In the genomic region with DNA sequence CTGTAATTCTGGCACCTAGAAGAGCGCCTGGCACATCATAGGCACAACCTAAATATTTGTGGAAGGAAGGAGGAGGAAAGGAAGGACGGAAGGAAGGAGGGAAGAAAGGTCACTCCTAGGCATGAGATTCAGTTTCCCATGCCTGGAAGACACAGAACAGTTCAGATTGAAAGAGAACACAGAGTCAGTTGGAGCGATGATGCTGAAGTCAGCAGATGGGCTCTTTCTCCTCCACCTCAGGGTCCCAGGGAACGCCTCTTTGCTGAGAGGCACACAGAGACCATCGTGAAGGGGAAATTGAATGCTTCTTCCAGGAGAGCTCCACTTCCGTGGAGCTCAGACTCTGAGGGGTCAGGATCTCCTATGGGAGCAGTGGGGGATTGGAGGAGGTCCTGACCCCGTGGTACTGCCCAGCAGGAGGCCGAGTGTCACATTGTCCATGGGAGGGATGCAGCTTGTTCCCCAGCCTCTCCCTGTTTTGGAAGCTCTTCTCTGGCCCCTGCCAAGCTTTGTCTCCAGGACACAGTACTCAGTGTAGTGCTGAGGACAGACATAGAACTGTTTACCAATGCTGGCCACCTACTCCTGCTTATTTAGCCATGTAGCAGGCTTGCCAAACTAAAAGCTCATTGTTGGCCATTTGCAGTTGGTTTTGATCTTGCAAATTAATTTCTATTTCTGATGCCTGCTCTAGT, we compare ENCODE assay signal across 23 cellular contexts. TPM values are rescaled to one million over a fixed set of nuclear protein-coding genes. Genes with fewer than 3 reads are reported as not detected.
DNase-seq lines count a peak whose midpoint lies in the region; ATAC-seq and TF ChIP-seq lines count a peak whose summit lies in the region.
"Had no signal": no experiment of that assay in that cellular context is flagged by ENCODE, and none has a peak within 500 bp of the region (broad histone marks: within the 10 kb centered on the region; RNA-seq: fewer than 3 reads in every experiment).

No MANE protein-coding gene starts in this region.

- DNase-seq in Right ventricle myocardium inferior (ENCODE audit: missing footprints) (no peak), cardiac septum (ENCODE audit: low spot score) (no peak), left ventricle myocardium inferior (peak; percentile 43), occipital lobe (lab: John Stamatoyannopoulos, UW) (peak; percentile 86), upper lobe of right lung (no peak), RKO (ENCODE audit: low spot score) (no peak), spleen (no peak)
- DNase-seq in effector memory CD4-positive, alpha-beta T cell = no peak
- DNase-seq: activated B cell treated with CpG ODN at 0.5 μM for 24 hours; activated naive CD8-positive, alpha-beta T cell treated with anti-CD3 and anti-CD28 coated beads for 36 hours; brain microvascular endothelial cell; dermis blood vessel endothelial cell; DMS 273 treated with DMSO at 0.1 percent for 48 hours; foreskin keratinocyte; NCI-H1092 treated with DMSO at 0.1 percent for 48 hours; NCI-H69; SJCRH30; stimulated activated CD4-positive, alpha-beta T cell treated with anti-CD3 and anti-CD28 coated beads, Interleukin-1b, Interleukin-23, amount 100 ng/mL, for 48 hours had no signal

- 66 to 79% (median 77%) methylated on average over 6 to 8 of the region's 8 CpGs for WGBS in spleen, 5 donors

- no peak for TF ChIP-seq POLR2A in spleen (IDR thresholded peaks at IDR 0.05)

- ATAC-seq in Right ventricle myocardium inferior (peak; percentile 65), upper lobe of right lung (no peak)
- ATAC-seq: A549, foreskin keratinocyte had no signal

- H3K4me1 ChIP-seq in left ventricle myocardium inferior (peaks cover 67% of the 10 kb centered on the region), upper lobe of right lung (peaks cover 33% of the 10 kb centered on the region), spleen (peaks cover 0 to 32% (median 10%) of the 10 kb centered on the region in 6 donors)
- no peaks in the 10 kb centered on the region for H3K4me1 ChIP-seq in effector memory CD4-positive, alpha-beta T cell (ENCODE audit: control insufficient read depth, insufficient read depth, low read length, poor library complexity, severe bottlenecking)
- H3K4me1 ChIP-seq: A549, foreskin keratinocyte had no signal

- H3K4me3 ChIP-seq in left ventricle myocardium inferior = no peak overlapping the region
- H3K4me3 ChIP-seq in upper lobe of right lung = no peak overlapping the region
- H3K4me3 ChIP-seq in effector memory CD4-positive, alpha-beta T cell (ENCODE audit: insufficient read depth, low read depth, low read length, poor library complexity, severe bottlenecking) = no peak overlapping the region
- H3K4me3 ChIP-seq in spleen = no peak overlapping the region
- H3K4me3 ChIP-seq: A549, SJCRH30 had no signal

- H3K9me3 ChIP-seq in left ventricle myocardium inferior (replicated peaks) (no peaks in the 10 kb centered on the region), upper lobe of right lung (no peaks in the 10 kb centered on the region), spleen (no peaks in the 10 kb centered on the region)
- no peaks in the 10 kb centered on the region for H3K9me3 ChIP-seq in effector memory CD4-positive, alpha-beta T cell (ENCODE audit: control insufficient read depth, low read length)
- H3K9me3 ChIP-seq: A549, SJCRH30 had no signal

- H3K27me3 ChIP-seq in left ventricle myocardium inferior (ENCODE audit: low read depth) (no peaks in the 10 kb centered on the region), upper lobe of right lung (no peaks in the 10 kb centered on the region), spleen (replicated peaks in 1 of 7) (peaks cover 0 to 22% (median 0%) of the 10 kb centered on the region in 7 donors)
- H3K27me3 ChIP-seq in effector memory CD4-positive, alpha-beta T cell (replicated peaks; ENCODE audit: control insufficient read depth, insufficient read depth, low read length, poor library complexity, severe bottlenecking) = no peaks in the 10 kb centered on the region
- H3K27me3 ChIP-seq: brain microvascular endothelial cell, foreskin keratinocyte, SJCRH30 had no signal

- TF ChIP-seq CTCF in left ventricle myocardium inferior (IDR thresholded peaks at IDR 0.05; ENCODE audit: borderline replicate concordance) (no peak), upper lobe of right lung (IDR thresholded peaks at IDR 0.05) (no peak), spleen (IDR thresholded peaks at IDR 0.05 in 8 of 11, conservative IDR thresholded peaks at IDR 0.05 in 3 of 11) (no peak)

- peak overlapping the region; percentile 75 for H3K27ac ChIP-seq in left ventricle myocardium inferior (replicated peaks)
- peak overlapping the region; percentile 65 for H3K27ac ChIP-seq in upper lobe of right lung
- H3K27ac ChIP-seq in effector memory CD4-positive, alpha-beta T cell (ENCODE audit: insufficient read depth, low read length, poor library complexity, severe bottlenecking) = no peak overlapping the region
- no peak overlapping the region for H3K27ac ChIP-seq in spleen
- H3K27ac ChIP-seq: A549, brain microvascular endothelial cell, foreskin keratinocyte, SJCRH30 had no signal

- intact Hi-C loops in Right ventricle myocardium inferior (cut with DNase I) (no loop called here), cardiac septum (cut with DNase I) (no loop called here), left ventricle myocardium inferior (cut with micrococcal nuclease) (no loop called here), upper lobe of right lung (cut with DNase I) (no loop called here), spleen (cut with DNase I; ENCODE audit: low total_unique reads) (no loop called here)

- H3K36me3 ChIP-seq in left ventricle myocardium inferior (peaks cover 4% of the 10 kb centered on the region), upper lobe of right lung (peaks cover 3% of the 10 kb centered on the region), spleen (peaks cover 0 to 7% (median 0%) of the 10 kb centered on the region in 6 donors)
- H3K36me3 ChIP-seq in effector memory CD4-positive, alpha-beta T cell (ENCODE audit: control insufficient read depth, insufficient read depth, low read length) = no peaks in the 10 kb centered on the region
- H3K36me3 ChIP-seq: brain microvascular endothelial cell, SJCRH30 had no signal

RNA-seq across cellular contexts. Expression of a gene that starts 2.4 kb away (rescaled TPM):
- total RNA-seq in Right ventricle myocardium inferior (not detected), cardiac septum (1.2 TPM), left ventricle myocardium inferior (0.22 TPM), occipital lobe (not detected), upper lobe of right lung (3.6 TPM), spleen (not detected)
- polyA plus RNA-seq in spleen = not detected
- total RNA-seq: activated B cell treated with CpG ODN at 0.5 μM for 24 hours; activated naive CD8-positive, alpha-beta T cell treated with anti-CD3 and anti-CD28 coated beads for 36 hours; dermis blood vessel endothelial cell; lower leg skin; myocyte; omental fat pad; T-helper 2 cell treated with Interferon-gamma antibody and Interleukin-4, amounts not matched to agents 100 ng/mL and 5 ng/mL, for 36 hours had no signal
- polyA plus RNA-seq: A549 had no signal

RNA-seq across cellular contexts. Expression of a gene that starts 21.4 kb away (rescaled TPM):
- total RNA-seq in Right ventricle myocardium inferior = 1.2 TPM
- 0.59 TPM for total RNA-seq in cardiac septum
- total RNA-seq in left ventricle myocardium inferior = 0.80 TPM
- 11.4 TPM for total RNA-seq in occipital lobe
- 2.9 TPM for total RNA-seq in upper lobe of right lung
- total RNA-seq in spleen = 1 to 10 TPM; 2.0 to 9.3 (median 3.1) TPM
- polyA plus RNA-seq in spleen = 1 to 10 TPM; 3.5 to 3.9 (median 3.5) TPM
- total RNA-seq: activated B cell treated with CpG ODN at 0.5 μM for 24 hours had no signal

RNA-seq across cellular contexts. Expression of a gene that starts 55.0 kb away (rescaled TPM):
- 6.5 TPM for total RNA-seq in Right ventricle myocardium inferior
- total RNA-seq in cardiac septum = 7.1 TPM
- total RNA-seq in left ventricle myocardium inferior = 4.2 TPM
- total RNA-seq in occipital lobe = 41.8 TPM
- total RNA-seq in upper lobe of right lung = 7.4 TPM
- 1 to 10 TPM in 5 of 7 donors, under 1 TPM in 2; 0.79 to 2.9 (median 1.4) TPM for total RNA-seq in spleen
- under 1 TPM; 0.20 to 0.54 (median 0.46) TPM for polyA plus RNA-seq in spleen

Comparison
In these comparisons a context has a peak if more than half of its experiments do, and no peak if none do; other contexts are left out.
1. DNase-seq: peak in left ventricle myocardium inferior (single experiment) and occipital lobe (single experiment); none in Right ventricle myocardium inferior (single experiment), cardiac septum (single experiment), upper lobe of right lung (single experiment), effector memory CD4-positive, alpha-beta T cell (0 of 3), RKO (single experiment) and spleen (single experiment).
2. H3K27ac ChIP-seq: peak in left ventricle myocardium inferior (single experiment) and upper lobe of right lung (single experiment); none in effector memory CD4-positive, alpha-beta T cell (single experiment) and spleen (0 of 8).